In genomic region chr12:121797937-121798801, GRCh38 we compare ENCODE assay signal across 8 cellular contexts. TPM values are rescaled to one million over a fixed set of nuclear protein-coding genes. Genes with fewer than 3 reads are reported as not detected.
A peak's percentile ranks its signal among the peaks of the same experiment; 100 is the strongest.
DNase-seq lines count a peak whose midpoint lies in the region; ATAC-seq lines count a peak whose summit lies in the region.

No MANE protein-coding gene starts in this region.

- no peak for ATAC-seq in activated naive CD4-positive, alpha-beta T cell treated with anti-CD3 and anti-CD28 coated beads, Interleukin-2, amount 50 U/mL, for 72 hours
- ATAC-seq in GM21515 (IDR thresholded peaks at IDR 0.05; ENCODE audit: unreplicated experiment) (no peak), GM19455 (IDR thresholded peaks at IDR 0.05; ENCODE audit: unreplicated experiment) (no peak)

- H3K27ac Mint-ChIP-seq in activated naive CD4-positive, alpha-beta T cell treated with anti-CD3 and anti-CD28 coated beads, Interleukin-2, amount 50 U/mL, for 72 hours, result peak overlapping the region; percentile 66 to 84

- intact Hi-C loops in cardiac septum (cut with DNase I) (loop anchor here (5.0 to 10.0 kb wide), 2 partner anchors 171 to 227 kb away; partner anchors contain the start of genes BCL7A and ORAI1), posterior vena cava (cut with DNase I) (loop anchor here in 1 of 2 donors (5.0 kb wide), 1 partner anchor 89 kb away; the partner anchor contains the start of gene PSMD9)

- no peaks in the 10 kb centered on the region for H3K9me3 Mint-ChIP-seq in activated naive CD4-positive, alpha-beta T cell treated with anti-CD3 and anti-CD28 coated beads, Interleukin-2, amount 50 U/mL, for 72 hours

- DNase-seq in DMS 273 (lab: John Stamatoyannopoulos, UW; ENCODE audit: unreplicated experiment), result peak; percentile 93
- peak; percentile 77 for DNase-seq in NCI-H2029 treated with DMSO at 0.1 percent for 48 hours (lab: John Stamatoyannopoulos, UW)
- DNase-seq in activated naive CD4-positive, alpha-beta T cell treated with anti-CD3 and anti-CD28 coated beads, Interleukin-2, amount 50 U/mL, for 72 hours (ENCODE audit: low spot score in 2 of 2), result no peak
- peak; percentile 89 for DNase-seq in cardiac septum (ENCODE audit: low spot score)
- peak; percentile 86 for DNase-seq in posterior vena cava (ENCODE audit: low spot score)
- no peak for DNase-seq in cerebellum (ENCODE audit: low spot score)

- peaks cover 36% of the 10 kb centered on the region in 2 donors for H3K36me3 Mint-ChIP-seq in activated naive CD4-positive, alpha-beta T cell treated with anti-CD3 and anti-CD28 coated beads, Interleukin-2, amount 50 U/mL, for 72 hours

RNA-seq across cellular contexts. Expression of gene RHOF, which starts 4.7 kb away (rescaled TPM):
- 10 to 100 TPM; 95.3 to 96.2 TPM for total RNA-seq in activated naive CD4-positive, alpha-beta T cell treated with anti-CD3 and anti-CD28 coated beads, Interleukin-2, amount 50 U/mL, for 72 hours
- 20.9 TPM for total RNA-seq in cardiac septum
- total RNA-seq in posterior vena cava, result 10 to 100 TPM in 1 of 2 donors, 1 to 10 TPM in 1; 5.3 to 10.4 TPM
- total RNA-seq in cerebellum, result 16.5 TPM

RNA-seq across cellular contexts. Expression of gene SETD1B, which starts 5.6 kb away (rescaled TPM):
- total RNA-seq in activated naive CD4-positive, alpha-beta T cell treated with anti-CD3 and anti-CD28 coated beads, Interleukin-2, amount 50 U/mL, for 72 hours, result 10 to 100 TPM; 13.8 to 16.7 TPM
- total RNA-seq in cardiac septum (13.0 TPM), posterior vena cava (10 to 100 TPM; 20.2 to 20.9 TPM), cerebellum (3.8 TPM)

Comparison
In these comparisons a context has a peak if more than half of its experiments do, and no peak if none do; other contexts are left out.
1. DNase-seq: peak in DMS 273 (single experiment), NCI-H2029 treated with DMSO at 0.1 percent for 48 hours (single experiment), cardiac septum (single experiment) and posterior vena cava (single experiment); none in activated naive CD4-positive, alpha-beta T cell treated with anti-CD3 and anti-CD28 coated beads, Interleukin-2, amount 50 U/mL, for 72 hours (0 of 2) and cerebellum (single experiment).